In the genomic region with DNA sequence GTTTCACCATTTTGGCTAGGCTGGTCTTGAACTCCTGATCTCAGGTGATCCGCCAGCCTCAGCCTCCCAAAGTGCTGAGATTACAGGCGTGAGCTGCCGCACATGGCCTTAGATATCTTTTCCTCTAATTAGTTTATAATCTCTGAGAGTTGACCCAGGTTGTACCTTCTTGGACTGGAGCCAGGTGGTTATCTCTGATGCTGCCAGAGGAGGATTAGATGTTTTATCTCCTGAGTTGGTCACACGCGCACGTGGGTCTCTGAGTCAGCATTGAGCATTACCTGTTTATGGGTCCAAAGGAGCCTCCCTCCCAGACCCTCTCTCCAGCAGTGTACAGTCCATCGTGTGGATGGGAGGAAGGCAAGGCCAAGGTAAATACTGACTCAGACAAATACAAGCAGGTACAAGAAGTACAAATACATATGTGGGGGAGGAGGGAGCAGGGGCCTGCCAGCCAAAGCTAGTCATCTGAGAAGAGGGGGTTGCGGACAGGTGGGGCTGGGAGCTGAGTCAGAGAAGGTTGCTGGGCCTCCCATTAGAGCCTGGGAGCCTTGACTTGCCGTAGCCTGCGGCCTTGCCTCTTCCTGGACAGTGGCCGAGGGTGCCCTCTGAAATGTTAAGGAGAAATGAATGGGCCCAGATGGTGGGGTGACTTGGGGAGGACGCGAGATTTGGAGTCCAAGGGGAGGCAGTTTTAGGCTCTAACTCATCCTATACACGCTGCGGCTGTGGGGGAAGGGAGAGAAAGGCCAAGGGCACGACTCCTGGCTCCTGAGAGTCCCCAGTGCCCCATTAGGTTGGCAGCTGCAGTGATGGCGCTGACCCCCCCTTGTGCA, we compare ENCODE assay signal across 1 cellular context.
TF ChIP-seq lines count a peak whose summit lies in the region.

No MANE protein-coding gene starts in this region.

TF ChIP-seq in K562, 482 proteins besides CTCF, POLR2A, EP300 and RAD21 (continued from another document and continues in another):
- TF ChIP-seq MAFK (IDR thresholded peaks at IDR 0.05; ENCODE audit: low read length) (no peak), HMG20B (CRISPR knock-in tag; IDR thresholded peaks at IDR 0.05) (no peak), ZEB2 (IDR thresholded peaks at IDR 0.05) (peak; percentile 52; the same call in 1 of the 2 replicates), ZNF785 (CRISPR knock-in tag; IDR thresholded peaks at IDR 0.05) (no peak), POU5F1 (IDR thresholded peaks at IDR 0.05; ENCODE audit: borderline replicate concordance, low read depth, low read length, partially characterized antibody) (no peak), TBP (optimal IDR thresholded peaks at IDR 0.05; ENCODE audit: low read depth, low read length) (no peak), MAFG (tag; conservative IDR thresholded peaks at IDR 0.05) (no peak), DACH1 (IDR thresholded peaks at IDR 0.05; ENCODE audit: partially characterized antibody) (no peak), KDM4B (IDR thresholded peaks at IDR 0.05; ENCODE audit: borderline replicate concordance in 2 of 2, low read depth in 1 of 2) (no peak), SP1 (CRISPR knock-in tag; IDR thresholded peaks at IDR 0.05) (no peak), CBFA2T3 (IDR thresholded peaks at IDR 0.05) (peak; percentile 70), TSC22D4 (tag; IDR thresholded peaks at IDR 0.05) (no peak), COPS2 (conservative IDR thresholded peaks at IDR 0.05) (no peak), FOXA3 (CRISPR knock-in tag; conservative IDR thresholded peaks at IDR 0.05 in 1 of 2, IDR thresholded peaks at IDR 0.05 in 1 of 2) (no peak), YBX1 (IDR thresholded peaks at IDR 0.05) (no peak), ESRRA (IDR thresholded peaks at IDR 0.05; ENCODE audit: borderline replicate concordance, low read depth) (no peak), FOSL1 (tag; conservative IDR thresholded peaks at IDR 0.05) (peak; percentile 55), ZBTB17 (CRISPR knock-in tag; IDR thresholded peaks at IDR 0.05) (no peak), GABPB1 (CRISPR knock-in tag; IDR thresholded peaks at IDR 0.05) (no peak), TCF3 (CRISPR knock-in tag; IDR thresholded peaks at IDR 0.05) (no peak), RCOR1 (IDR thresholded peaks at IDR 0.05; ENCODE audit: borderline replicate concordance in 1 of 2, low read depth in 2 of 2, low read length in 2 of 2) (0 out of 4 replicates have a peak, but pooled peaks of 1 of the 2 experiments have one; percentile 9), RBM22 (IDR thresholded peaks at IDR 0.05; ENCODE audit: low read depth, low read length, poor library complexity, severe bottlenecking) (no peak), NCOA1 (IDR thresholded peaks at IDR 0.05; ENCODE audit: low read depth) (no peak), HNRNPH1 (optimal IDR thresholded peaks at IDR 0.05; ENCODE audit: low read depth, low read length) (no peak), HNRNPK (IDR thresholded peaks at IDR 0.05; ENCODE audit: low read depth, low read length, poor library complexity, severe bottlenecking) (no peak), TOE1 (IDR thresholded peaks at IDR 0.05; ENCODE audit: borderline replicate concordance) (no peak), TOE1 (CRISPR knock-in tag; IDR thresholded peaks at IDR 0.05; ENCODE audit: borderline replicate concordance, low read depth) (no peak), POLR2B (IDR thresholded peaks at IDR 0.05; ENCODE audit: low read depth, partially characterized antibody) (no peak), SNIP1 (IDR thresholded peaks at IDR 0.05; ENCODE audit: low read depth) (no peak), SUPT5H (IDR thresholded peaks at IDR 0.05) (no peak), ZNF140 (CRISPR knock-in tag; IDR thresholded peaks at IDR 0.05) (no peak), ZBED1 (IDR thresholded peaks at IDR 0.05) (no peak), ZNF253 (CRISPR knock-in tag; conservative IDR thresholded peaks at IDR 0.05) (no peak), DPF2 (IDR thresholded peaks at IDR 0.05) (no peak), SLC30A9 (CRISPR knock-in tag; IDR thresholded peaks at IDR 0.05) (no peak), MXI1 (IDR thresholded peaks at IDR 0.05; ENCODE audit: low read depth, low read length) (no peak), JUN (IDR thresholded peaks at IDR 0.05; ENCODE audit: borderline replicate concordance, low read depth, low read length) (no peak), JUN (CRISPR knock-in tag; IDR thresholded peaks at IDR 0.05; ENCODE audit: borderline replicate concordance) (no peak), ERF (CRISPR knock-in tag; IDR thresholded peaks at IDR 0.05) (no peak), ZSCAN29 (IDR thresholded peaks at IDR 0.05) (no peak), HDGF (IDR thresholded peaks at IDR 0.05) (no peak), SPI1 (IDR thresholded peaks at IDR 0.05; ENCODE audit: borderline replicate concordance, low read depth, low read length) (no peak), CHD1 (IDR thresholded peaks at IDR 0.05; ENCODE audit: low read length) (no peak), CHD2 (IDR thresholded peaks at IDR 0.05; ENCODE audit: low read depth, low read length) (no peak), TEAD4 (IDR thresholded peaks at IDR 0.05; ENCODE audit: low read length) (peak; percentile 37; the same call in 1 of the 2 replicates), TEAD4 (CRISPR knock-in tag; IDR thresholded peaks at IDR 0.05; ENCODE audit: borderline replicate concordance) (no peak), NR3C1 (CRISPR knock-in tag; IDR thresholded peaks at IDR 0.05) (no peak)
- TF ChIP-seq, protein P1, sequence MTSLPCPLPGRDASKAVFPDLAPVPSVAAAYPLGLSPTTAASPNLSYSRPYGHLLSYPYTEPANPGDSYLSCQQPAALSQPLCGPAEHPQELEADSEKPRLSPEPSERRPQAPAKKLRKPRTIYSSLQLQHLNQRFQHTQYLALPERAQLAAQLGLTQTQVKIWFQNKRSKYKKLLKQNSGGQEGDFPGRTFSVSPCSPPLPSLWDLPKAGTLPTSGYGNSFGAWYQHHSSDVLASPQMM (CRISPR knock-in tag; IDR thresholded peaks at IDR 0.05) = no peak
- TF ChIP-seq, protein P2, sequence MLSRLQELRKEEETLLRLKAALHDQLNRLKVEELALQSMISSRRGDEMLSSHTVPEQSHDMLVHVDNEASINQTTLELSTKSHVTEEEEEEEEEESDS (CRISPR knock-in tag; IDR thresholded peaks at IDR 0.05) = no peak
- TF ChIP-seq, protein P3, sequence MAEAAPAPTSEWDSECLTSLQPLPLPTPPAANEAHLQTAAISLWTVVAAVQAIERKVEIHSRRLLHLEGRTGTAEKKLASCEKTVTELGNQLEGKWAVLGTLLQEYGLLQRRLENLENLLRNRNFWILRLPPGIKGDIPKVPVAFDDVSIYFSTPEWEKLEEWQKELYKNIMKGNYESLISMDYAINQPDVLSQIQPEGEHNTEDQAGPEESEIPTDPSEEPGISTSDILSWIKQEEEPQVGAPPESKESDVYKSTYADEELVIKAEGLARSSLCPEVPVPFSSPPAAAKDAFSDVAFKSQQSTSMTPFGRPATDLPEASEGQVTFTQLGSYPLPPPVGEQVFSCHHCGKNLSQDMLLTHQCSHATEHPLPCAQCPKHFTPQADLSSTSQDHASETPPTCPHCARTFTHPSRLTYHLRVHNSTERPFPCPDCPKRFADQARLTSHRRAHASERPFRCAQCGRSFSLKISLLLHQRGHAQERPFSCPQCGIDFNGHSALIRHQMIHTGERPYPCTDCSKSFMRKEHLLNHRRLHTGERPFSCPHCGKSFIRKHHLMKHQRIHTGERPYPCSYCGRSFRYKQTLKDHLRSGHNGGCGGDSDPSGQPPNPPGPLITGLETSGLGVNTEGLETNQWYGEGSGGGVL (CRISPR knock-in tag; IDR thresholded peaks at IDR 0.05) = no peak
- TF ChIP-seq, protein P4, sequence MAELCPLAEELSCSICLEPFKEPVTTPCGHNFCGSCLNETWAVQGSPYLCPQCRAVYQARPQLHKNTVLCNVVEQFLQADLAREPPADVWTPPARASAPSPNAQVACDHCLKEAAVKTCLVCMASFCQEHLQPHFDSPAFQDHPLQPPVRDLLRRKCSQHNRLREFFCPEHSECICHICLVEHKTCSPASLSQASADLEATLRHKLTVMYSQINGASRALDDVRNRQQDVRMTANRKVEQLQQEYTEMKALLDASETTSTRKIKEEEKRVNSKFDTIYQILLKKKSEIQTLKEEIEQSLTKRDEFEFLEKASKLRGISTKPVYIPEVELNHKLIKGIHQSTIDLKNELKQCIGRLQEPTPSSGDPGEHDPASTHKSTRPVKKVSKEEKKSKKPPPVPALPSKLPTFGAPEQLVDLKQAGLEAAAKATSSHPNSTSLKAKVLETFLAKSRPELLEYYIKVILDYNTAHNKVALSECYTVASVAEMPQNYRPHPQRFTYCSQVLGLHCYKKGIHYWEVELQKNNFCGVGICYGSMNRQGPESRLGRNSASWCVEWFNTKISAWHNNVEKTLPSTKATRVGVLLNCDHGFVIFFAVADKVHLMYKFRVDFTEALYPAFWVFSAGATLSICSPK (IDR thresholded peaks at IDR 0.05; ENCODE audit: borderline replicate concordance) = no peak
- TF ChIP-seq, protein P5, sequence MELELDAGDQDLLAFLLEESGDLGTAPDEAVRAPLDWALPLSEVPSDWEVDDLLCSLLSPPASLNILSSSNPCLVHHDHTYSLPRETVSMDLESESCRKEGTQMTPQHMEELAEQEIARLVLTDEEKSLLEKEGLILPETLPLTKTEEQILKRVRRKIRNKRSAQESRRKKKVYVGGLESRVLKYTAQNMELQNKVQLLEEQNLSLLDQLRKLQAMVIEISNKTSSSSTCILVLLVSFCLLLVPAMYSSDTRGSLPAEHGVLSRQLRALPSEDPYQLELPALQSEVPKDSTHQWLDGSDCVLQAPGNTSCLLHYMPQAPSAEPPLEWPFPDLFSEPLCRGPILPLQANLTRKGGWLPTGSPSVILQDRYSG (tag; conservative IDR thresholded peaks at IDR 0.05; ENCODE audit: low read depth) = no peak
- TF ChIP-seq, protein P6, sequence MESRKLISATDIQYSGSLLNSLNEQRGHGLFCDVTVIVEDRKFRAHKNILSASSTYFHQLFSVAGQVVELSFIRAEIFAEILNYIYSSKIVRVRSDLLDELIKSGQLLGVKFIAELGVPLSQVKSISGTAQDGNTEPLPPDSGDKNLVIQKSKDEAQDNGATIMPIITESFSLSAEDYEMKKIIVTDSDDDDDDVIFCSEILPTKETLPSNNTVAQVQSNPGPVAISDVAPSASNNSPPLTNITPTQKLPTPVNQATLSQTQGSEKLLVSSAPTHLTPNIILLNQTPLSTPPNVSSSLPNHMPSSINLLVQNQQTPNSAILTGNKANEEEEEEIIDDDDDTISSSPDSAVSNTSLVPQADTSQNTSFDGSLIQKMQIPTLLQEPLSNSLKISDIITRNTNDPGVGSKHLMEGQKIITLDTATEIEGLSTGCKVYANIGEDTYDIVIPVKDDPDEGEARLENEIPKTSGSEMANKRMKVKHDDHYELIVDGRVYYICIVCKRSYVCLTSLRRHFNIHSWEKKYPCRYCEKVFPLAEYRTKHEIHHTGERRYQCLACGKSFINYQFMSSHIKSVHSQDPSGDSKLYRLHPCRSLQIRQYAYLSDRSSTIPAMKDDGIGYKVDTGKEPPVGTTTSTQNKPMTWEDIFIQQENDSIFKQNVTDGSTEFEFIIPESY (CRISPR knock-in tag; IDR thresholded peaks at IDR 0.05) = no peak
- TF ChIP-seq, protein P7, sequence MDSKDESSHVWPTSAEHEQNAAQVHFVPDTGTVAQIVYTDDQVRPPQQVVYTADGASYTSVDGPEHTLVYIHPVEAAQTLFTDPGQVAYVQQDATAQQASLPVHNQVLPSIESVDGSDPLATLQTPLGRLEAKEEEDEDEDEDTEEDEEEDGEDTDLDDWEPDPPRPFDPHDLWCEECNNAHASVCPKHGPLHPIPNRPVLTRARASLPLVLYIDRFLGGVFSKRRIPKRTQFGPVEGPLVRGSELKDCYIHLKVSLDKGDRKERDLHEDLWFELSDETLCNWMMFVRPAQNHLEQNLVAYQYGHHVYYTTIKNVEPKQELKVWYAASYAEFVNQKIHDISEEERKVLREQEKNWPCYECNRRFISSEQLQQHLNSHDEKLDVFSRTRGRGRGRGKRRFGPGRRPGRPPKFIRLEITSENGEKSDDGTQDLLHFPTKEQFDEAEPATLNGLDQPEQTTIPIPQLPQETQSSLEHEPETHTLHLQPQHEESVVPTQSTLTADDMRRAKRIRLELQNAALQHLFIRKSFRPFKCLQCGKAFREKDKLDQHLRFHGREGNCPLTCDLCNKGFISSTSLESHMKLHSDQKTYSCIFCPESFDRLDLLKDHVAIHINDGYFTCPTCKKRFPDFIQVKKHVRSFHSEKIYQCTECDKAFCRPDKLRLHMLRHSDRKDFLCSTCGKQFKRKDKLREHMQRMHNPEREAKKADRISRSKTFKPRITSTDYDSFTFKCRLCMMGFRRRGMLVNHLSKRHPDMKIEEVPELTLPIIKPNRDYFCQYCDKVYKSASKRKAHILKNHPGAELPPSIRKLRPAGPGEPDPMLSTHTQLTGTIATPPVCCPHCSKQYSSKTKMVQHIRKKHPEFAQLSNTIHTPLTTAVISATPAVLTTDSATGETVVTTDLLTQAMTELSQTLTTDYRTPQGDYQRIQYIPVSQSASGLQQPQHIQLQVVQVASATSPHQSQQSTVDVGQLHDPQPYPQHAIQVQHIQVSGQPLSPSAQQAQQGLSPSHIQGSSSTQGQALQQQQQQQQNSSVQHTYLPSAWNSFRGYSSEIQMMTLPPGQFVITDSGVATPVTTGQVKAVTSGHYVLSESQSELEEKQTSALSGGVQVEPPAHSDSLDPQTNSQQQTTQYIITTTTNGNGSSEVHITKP (IDR thresholded peaks at IDR 0.05; ENCODE audit: partially characterized antibody) = no peak
- TF ChIP-seq, protein P8, sequence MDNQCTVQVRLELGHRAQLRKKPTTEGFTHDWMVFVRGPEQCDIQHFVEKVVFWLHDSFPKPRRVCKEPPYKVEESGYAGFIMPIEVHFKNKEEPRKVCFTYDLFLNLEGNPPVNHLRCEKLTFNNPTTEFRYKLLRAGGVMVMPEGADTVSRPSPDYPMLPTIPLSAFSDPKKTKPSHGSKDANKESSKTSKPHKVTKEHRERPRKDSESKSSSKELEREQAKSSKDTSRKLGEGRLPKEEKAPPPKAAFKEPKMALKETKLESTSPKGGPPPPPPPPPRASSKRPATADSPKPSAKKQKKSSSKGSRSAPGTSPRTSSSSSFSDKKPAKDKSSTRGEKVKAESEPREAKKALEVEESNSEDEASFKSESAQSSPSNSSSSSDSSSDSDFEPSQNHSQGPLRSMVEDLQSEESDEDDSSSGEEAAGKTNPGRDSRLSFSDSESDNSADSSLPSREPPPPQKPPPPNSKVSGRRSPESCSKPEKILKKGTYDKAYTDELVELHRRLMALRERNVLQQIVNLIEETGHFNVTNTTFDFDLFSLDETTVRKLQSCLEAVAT (IDR thresholded peaks at IDR 0.05) = no peak
- TF ChIP-seq, protein P9, sequence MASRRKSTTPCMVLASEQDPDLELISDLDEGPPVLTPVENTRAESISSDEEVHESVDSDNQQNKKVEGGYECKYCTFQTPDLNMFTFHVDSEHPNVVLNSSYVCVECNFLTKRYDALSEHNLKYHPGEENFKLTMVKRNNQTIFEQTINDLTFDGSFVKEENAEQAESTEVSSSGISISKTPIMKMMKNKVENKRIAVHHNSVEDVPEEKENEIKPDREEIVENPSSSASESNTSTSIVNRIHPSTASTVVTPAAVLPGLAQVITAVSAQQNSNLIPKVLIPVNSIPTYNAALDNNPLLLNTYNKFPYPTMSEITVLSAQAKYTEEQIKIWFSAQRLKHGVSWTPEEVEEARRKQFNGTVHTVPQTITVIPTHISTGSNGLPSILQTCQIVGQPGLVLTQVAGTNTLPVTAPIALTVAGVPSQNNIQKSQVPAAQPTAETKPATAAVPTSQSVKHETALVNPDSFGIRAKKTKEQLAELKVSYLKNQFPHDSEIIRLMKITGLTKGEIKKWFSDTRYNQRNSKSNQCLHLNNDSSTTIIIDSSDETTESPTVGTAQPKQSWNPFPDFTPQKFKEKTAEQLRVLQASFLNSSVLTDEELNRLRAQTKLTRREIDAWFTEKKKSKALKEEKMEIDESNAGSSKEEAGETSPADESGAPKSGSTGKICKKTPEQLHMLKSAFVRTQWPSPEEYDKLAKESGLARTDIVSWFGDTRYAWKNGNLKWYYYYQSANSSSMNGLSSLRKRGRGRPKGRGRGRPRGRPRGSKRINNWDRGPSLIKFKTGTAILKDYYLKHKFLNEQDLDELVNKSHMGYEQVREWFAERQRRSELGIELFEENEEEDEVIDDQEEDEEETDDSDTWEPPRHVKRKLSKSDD (conservative IDR thresholded peaks at IDR 0.05; ENCODE audit: low read length) = no peak
